ENCODE assay signal across 1 cellular context in genomic region chr1:165899461-165899941, GRCh38.
TF ChIP-seq lines count a peak whose summit lies in the region.

No MANE protein-coding gene starts in this region.

TF ChIP-seq in SK-N-SH, 30 proteins besides CTCF, POLR2A, EP300 and RAD21 (continued from another document):
- no peak for TF ChIP-seq PBX3 (IDR thresholded peaks at IDR 0.05)
- TF ChIP-seq ZBTB33 (IDR thresholded peaks at IDR 0.05; ENCODE audit: borderline replicate concordance, low read depth): no peak
